ENCODE assay signal across 11 cellular contexts in the genomic region with DNA sequence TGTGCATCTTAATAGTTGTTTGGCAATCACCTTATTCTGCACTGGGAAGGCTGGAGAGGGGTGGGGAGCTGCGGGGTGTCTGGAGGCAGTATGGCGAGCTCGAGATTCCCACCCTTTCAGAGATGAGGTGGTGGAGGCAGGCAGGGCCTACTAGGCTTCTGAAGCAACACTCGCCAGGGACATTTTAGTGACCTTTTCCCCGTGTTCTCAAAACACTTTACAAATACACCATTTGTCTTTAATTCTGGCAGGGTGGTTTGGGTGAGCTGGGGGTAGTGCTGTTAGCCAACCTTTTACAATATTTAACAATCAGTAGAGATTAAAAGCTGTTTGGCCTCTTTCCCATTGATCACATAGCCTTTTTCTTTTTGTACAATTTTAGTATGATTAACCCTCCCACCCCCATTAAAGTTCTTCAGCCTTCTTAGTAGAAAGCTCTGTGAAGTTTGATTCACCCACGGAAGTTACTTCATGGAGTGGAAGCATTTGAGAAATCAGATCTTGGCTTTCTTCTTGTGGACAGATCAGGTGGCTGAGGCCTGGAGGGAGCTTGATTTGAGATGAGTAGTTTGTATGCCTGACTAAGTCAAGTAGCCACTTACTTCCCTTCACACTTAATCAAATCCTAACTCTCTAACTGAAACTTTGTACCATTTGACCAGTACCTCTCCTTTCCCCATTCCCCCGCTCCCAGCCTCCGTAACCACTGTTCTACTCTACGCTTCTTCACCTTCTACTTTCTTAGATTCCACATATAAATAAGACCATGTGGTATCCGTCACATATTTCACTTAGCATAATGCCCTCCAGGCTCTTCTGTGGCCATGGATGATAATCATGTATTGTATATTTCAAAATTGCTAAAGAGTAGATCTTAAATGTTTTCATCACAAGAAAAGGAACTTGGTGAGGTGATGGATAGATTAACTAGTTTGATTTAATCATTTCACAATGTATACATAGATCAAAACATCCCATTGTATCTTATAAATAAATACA. TPM values are rescaled to one million over a fixed set of nuclear protein-coding genes. Genes with fewer than 3 reads are reported as not detected.
DNase-seq lines count a peak whose midpoint lies in the region; ATAC-seq, FAIRE-seq and TF ChIP-seq lines count a peak whose summit lies in the region.
"Had no signal": no experiment of that assay in that cellular context is flagged by ENCODE, and none has a peak within 500 bp of the region (broad histone marks: within the 10 kb centered on the region; RNA-seq: fewer than 3 reads in every experiment).

No MANE protein-coding gene starts in this region.

- TF ChIP-seq POLR2A in GM12878 (IDR thresholded peaks at IDR 0.05; ENCODE audit: low read depth, low read length) (no peak), adrenal gland (IDR thresholded peaks at IDR 0.05) (no peak)

- no peak for TF ChIP-seq RAD21 in GM12878 (IDR thresholded peaks at IDR 0.05; ENCODE audit: insufficient read depth, low read depth, low read length)

- RAD21 ChIA-PET in GM12878 (lab: Charles Lee; ENCODE audit: unreplicated experiment), result interaction anchor here (0.8 to 5.3 kb wide), 15 partner anchors 8 to 123 kb away, joined by 3 to 86 read pairs (median 7); no protein-coding TSS in a partner anchor

- H3K27ac Mint-ChIP-seq in naive thymus-derived CD4-positive, alpha-beta T cell, result peak overlapping the region in 7 of 9 donors; percentile 0 to 62 (median 27)
- H3K27ac Mint-ChIP-seq in Caco-2 (ENCODE audit: unreplicated experiment), result no peak overlapping the region

- POLR2A ChIA-PET in GM12878 (lab: Charles Lee), result interaction anchor here (1.2 to 6.6 kb wide), 9 partner anchors 10 to 83 kb away, joined by 3 to 63 read pairs (median 7); no protein-coding TSS in a partner anchor
- POLR2A ChIA-PET in naive thymus-derived CD4-positive, alpha-beta T cell (lab: Charles Lee), result interaction anchor here (0.6 kb wide), 1 partner anchor 10 kb away, joined by 3 read pairs; no protein-coding TSS in a partner anchor
- POLR2A ChIA-PET in Caco-2 (lab: Charles Lee), result interaction anchor here (0.5 to 0.6 kb wide), 2 partner anchors 15 to 107 kb away, joined by 3 to 5 read pairs; no protein-coding TSS in a partner anchor

- no peaks in the 10 kb centered on the region for H3K27me3 Mint-ChIP-seq in naive thymus-derived CD4-positive, alpha-beta T cell
- no peaks in the 10 kb centered on the region for H3K27me3 Mint-ChIP-seq in Caco-2 (ENCODE audit: insufficient read depth, unreplicated experiment)

- peak overlapping the region; percentile 52 for H3K4me3 ChIP-seq in GM12878
- H3K4me3 ChIP-seq in naive thymus-derived CD4-positive, alpha-beta T cell (ENCODE audit: low read length), result no peak overlapping the region
- H3K4me3 ChIP-seq in adrenal gland, result no peak overlapping the region
- H3K4me3 ChIP-seq in Caco-2 (ENCODE audit: low read depth, low read length), result no peak overlapping the region
- H3K4me3 ChIP-seq: cardiac muscle cell, mucosa of descending colon had no signal

- H3K79me2 ChIP-seq in GM12878 (ENCODE audit: control insufficient read depth, insufficient read depth, low read length), result peaks cover 96% of the 10 kb centered on the region

- no peak for TF ChIP-seq EP300 in GM12878 (IDR thresholded peaks at IDR 0.05; ENCODE audit: borderline replicate concordance in 1 of 2, control insufficient read depth in 1 of 2, low read depth in 2 of 2, low read length in 2 of 2)

- H3K4me1 ChIP-seq in GM12878 (ENCODE audit: control insufficient read depth, insufficient read depth, low read length), result peaks cover 67% of the 10 kb centered on the region
- peaks cover 9 to 27% of the 10 kb centered on the region in 2 donors for H3K4me1 ChIP-seq in naive thymus-derived CD4-positive, alpha-beta T cell (ENCODE audit: control insufficient read depth in 2 of 2, insufficient read depth in 2 of 2, low read length in 2 of 2)
- H3K4me1 ChIP-seq in adrenal gland (replicated peaks in 1 of 2), result peaks cover 0 to 5% of the 10 kb centered on the region in 2 donors
- H3K4me1 ChIP-seq in Caco-2, result no peaks in the 10 kb centered on the region

- CTCF ChIA-PET in GM12878 (lab: Yijun Ruan, JAX), result interaction anchor here (1.1 to 7.2 kb wide), 6 partner anchors 9 to 123 kb away, joined by 3 to 83 read pairs (median 6); no protein-coding TSS in a partner anchor
- CTCF ChIA-PET in naive thymus-derived CD4-positive, alpha-beta T cell (lab: Charles Lee), result no interaction called here
- CTCF ChIA-PET in Caco-2 (lab: Charles Lee), result no interaction called here

- H2AFZ ChIP-seq in GM12878 (ENCODE audit: control insufficient read depth, low read depth, low read length), result no peak overlapping the region

- DNase-seq in EH (ENCODE audit: low read depth), result peak; percentile 21
- no peak for DNase-seq in GM12878 (ENCODE audit: low read depth, low spot score)
- no peak for DNase-seq in naive thymus-derived CD4-positive, alpha-beta T cell
- no peak for DNase-seq in NCI-H524 treated with DMSO at 0.1 percent for 48 hours (lab: John Stamatoyannopoulos, UW)
- no peak for DNase-seq in stimulated activated CD4-positive, alpha-beta T cell treated with anti-CD3 and anti-CD28 coated beads, Interleukin-15, amount 100 ng/mL, for 24 hours
- DNase-seq in adrenal gland, result no peak
- DNase-seq in Caco-2, result no peak
- DNase-seq: activated CD4-positive, alpha-beta T cell treated with anti-CD3 and anti-CD28 coated beads for 1 hour had no signal

- intact Hi-C loops in GM12878 (cut with micrococcal nuclease; ENCODE audit: unreplicated experiment) (loop anchor here (2.0 kb wide), 1 partner anchor 33 kb away; no protein-coding TSS in a partner anchor), adrenal gland (cut with DNase I) (no loop called here), Caco-2 (cut with micrococcal nuclease; ENCODE audit: unreplicated experiment) (no loop called here)
- intact Hi-C loops in naive thymus-derived CD4-positive, alpha-beta T cell (cut with micrococcal nuclease), result loop anchor here in 1 of 2 donors (2.0 kb wide), 2 partner anchors 13 to 39 kb away; no protein-coding TSS in a partner anchor

- H3K36me3 ChIP-seq in GM12878 (ENCODE audit: control insufficient read depth in 2 of 2, insufficient read depth in 2 of 2, low read length in 1 of 2) (peaks cover 9 to 10% of the 10 kb centered on the region in 2 experiments), adrenal gland (replicated peaks in 1 of 2) (no peaks in the 10 kb centered on the region), Caco-2 (ENCODE audit: control insufficient read depth, insufficient read depth, low read length) (no peaks in the 10 kb centered on the region)
- no peaks in the 10 kb centered on the region for H3K36me3 ChIP-seq in naive thymus-derived CD4-positive, alpha-beta T cell (ENCODE audit: control insufficient read depth in 2 of 3, insufficient read depth in 3 of 3, low read length in 3 of 3)
- H3K36me3 ChIP-seq: cardiac muscle cell had no signal

- ATAC-seq in HG02981 (IDR thresholded peaks at IDR 0.05; ENCODE audit: unreplicated experiment), result peak; percentile 31
- ATAC-seq in GM12878, result peak; percentile 29
- no peak for ATAC-seq in naive thymus-derived CD4-positive, alpha-beta T cell

- peaks cover 57 to 87% (median 79%) of the 10 kb centered on the region in 7 donors for H3K4me1 Mint-ChIP-seq in naive thymus-derived CD4-positive, alpha-beta T cell
- no peaks in the 10 kb centered on the region for H3K4me1 Mint-ChIP-seq in Caco-2 (ENCODE audit: low read depth, unreplicated experiment)

- no peaks in the 10 kb centered on the region; the same call in 1 of the 3 replicates for H3K9me3 ChIP-seq in GM12878 (replicated peaks; ENCODE audit: control insufficient read depth, insufficient read depth, low read length)
- no peaks in the 10 kb centered on the region for H3K9me3 ChIP-seq in naive thymus-derived CD4-positive, alpha-beta T cell (ENCODE audit: control insufficient read depth in 2 of 3, low read length in 3 of 3)
- H3K9me3 ChIP-seq in adrenal gland (replicated peaks in 1 of 3), result no peaks in the 10 kb centered on the region
- no peaks in the 10 kb centered on the region for H3K9me3 ChIP-seq in Caco-2
- H3K9me3 ChIP-seq: mucosa of descending colon had no signal

- peak overlapping the region; percentile 76 for H3K4me2 ChIP-seq in GM12878 (ENCODE audit: control insufficient read depth, insufficient read depth)

- no peaks in the 10 kb centered on the region for H3K9me3 Mint-ChIP-seq in naive thymus-derived CD4-positive, alpha-beta T cell
- no peaks in the 10 kb centered on the region for H3K9me3 Mint-ChIP-seq in Caco-2 (ENCODE audit: unreplicated experiment)

- H3K4me3 Mint-ChIP-seq in naive thymus-derived CD4-positive, alpha-beta T cell, result peak overlapping the region in 6 of 10 donors; percentile 1 to 37 (median 15)
- no peak overlapping the region for H3K4me3 Mint-ChIP-seq in Caco-2 (ENCODE audit: unreplicated experiment)

- H3K27ac ChIP-seq in GM12878 (ENCODE audit: control insufficient read depth, insufficient read depth), result peak overlapping the region; percentile 93
- H3K27ac ChIP-seq in naive thymus-derived CD4-positive, alpha-beta T cell (ENCODE audit: low read depth, low read length), result no peak overlapping the region
- H3K27ac ChIP-seq in adrenal gland, result no peak overlapping the region
- H3K27ac ChIP-seq: cardiac muscle cell had no signal

- no peaks in the 10 kb centered on the region for H4K20me1 ChIP-seq in GM12878 (ENCODE audit: control insufficient read depth, insufficient read depth)

- no peak for FAIRE-seq in GM12878 (lab: Jason Lieb, UNC)

- WGBS in GM12878 (ENCODE audit: insufficient coverage, insufficient replicate concordance, low lambda C conversion rate, missing lambda C conversion rate), result 71% methylated on average over 10 of the region's 10 CpGs
- 79 to 88% (median 87%) methylated on average over 8 to 10 of the region's 10 CpGs for WGBS in adrenal gland, 4 donors

- SMC1A ChIA-PET in GM12878 (lab: Charles Lee; ENCODE audit: uncharacterized antibody, unreplicated experiment), result interaction anchor here (0.8 to 7.6 kb wide), 14 partner anchors 10 to 123 kb away, joined by 3 to 99 read pairs (median 5); no protein-coding TSS in a partner anchor

- TF ChIP-seq CTCF in GM12878 (IDR thresholded peaks at IDR 0.05 in 2 of 3, conservative IDR thresholded peaks at IDR 0.05 in 1 of 3; ENCODE audit: control insufficient read depth in 2 of 3, extremely low read depth in 1 of 3, insufficient read depth in 1 of 3, low read depth in 3 of 3, low read length in 3 of 3), result no peak
- no peak for TF ChIP-seq CTCF in adrenal gland (IDR thresholded peaks at IDR 0.05)
- no peak for TF ChIP-seq CTCF in Caco-2 (IDR thresholded peaks at IDR 0.05; ENCODE audit: insufficient read depth in 1 of 2, low read depth in 1 of 2, low read length in 1 of 2, severe bottlenecking in 1 of 2, unreplicated experiment in 1 of 2)

- peak overlapping the region; percentile 70 for H3K9ac ChIP-seq in GM12878 (ENCODE audit: control insufficient read depth, insufficient read depth, low read length)

- H3K27me3 ChIP-seq in GM12878 (replicated peaks in 1 of 2; ENCODE audit: control insufficient read depth in 2 of 2, insufficient read depth in 2 of 2, low read length in 1 of 2), result no peaks in the 10 kb centered on the region
- no peaks in the 10 kb centered on the region for H3K27me3 ChIP-seq in naive thymus-derived CD4-positive, alpha-beta T cell (ENCODE audit: control insufficient read depth in 2 of 2, insufficient read depth in 2 of 2, low read length in 2 of 2)
- no peaks in the 10 kb centered on the region for H3K27me3 ChIP-seq in adrenal gland
- no peaks in the 10 kb centered on the region for H3K27me3 ChIP-seq in Caco-2 (replicated peaks; ENCODE audit: control insufficient read depth, insufficient read depth, low read length)
- H3K27me3 ChIP-seq: cardiac muscle cell had no signal

- BruUV-seq in GM12878 (replicated peaks; lab: Mats Ljungman, UMichigan) (TSS peak; percentile 88), Caco-2 (replicated peaks; lab: Mats Ljungman, UMichigan) (no TSS peak)

- in situ Hi-C loops in GM12878 (cut with MboI), result no loop called here

- peaks cover 10 to 32% (median 27%) of the 10 kb centered on the region in 5 donors for H3K36me3 Mint-ChIP-seq in naive thymus-derived CD4-positive, alpha-beta T cell
- no peaks in the 10 kb centered on the region for H3K36me3 Mint-ChIP-seq in Caco-2 (ENCODE audit: insufficient read depth, unreplicated experiment)

RNA-seq across cellular contexts. Expression of a gene that starts 41.0 kb away (rescaled TPM):
- total RNA-seq in GM12878 (2013; cell fraction: nucleolus; rRNA removed), result 156 and 174 TPM in 2 replicates
- total RNA-seq in GM12878 (2014; rRNA removed) (33.3 and 40.3 TPM in 2 replicates), GM12878 (2014; rRNA removed; fragmentation: Illumina TruSeq; extraction: Trizol) (34.3 and 36.5 TPM in 2 replicates), GM12878 (2021) (55.2 and 60.1 TPM in 2 replicates), adrenal gland (10 to 100 TPM in 6 of 8 donors, 1 to 10 TPM in 2; 8.6 to 14.5 (median 11.8) TPM), Caco-2 (2022) (16.6 and 18.3 TPM in 2 replicates)
- 27.5 TPM for polyA plus RNA-seq in GM12878 (2011; ENCODE audit: low read depth)
- polyA plus RNA-seq in GM12878 (2011; rRNA removed) (66.3 and 70.1 TPM in 2 replicates), GM12878 (2014; fragmentation: Illumina TruSeq; extraction: Trizol) (18.1 and 33.6 TPM in 2 replicates), GM12878 (2014; fragmentation: Nextera tagmentation; extraction: Ambion mirVana) (1 to 10 TPM; 3.0 to 4.0 TPM), GM12878 (2014; rRNA removed) (46.1 and 46.3 TPM in 2 replicates), GM12878 (2016; fragmentation: Nextera tagmentation; extraction: Ambion mirVana) (10 to 100 TPM; 36.4 to 40.9 TPM), adrenal gland (1 to 10 TPM; 3.7 to 9.3 (median 5.1) TPM)
- 68.7 and 74.7 TPM in 2 replicates for polyA plus RNA-seq in GM12878 (2011; cell fraction: cytosol; rRNA removed)
- polyA plus RNA-seq in GM12878 (2011; cell fraction: nucleus; rRNA removed), result 140 and 141 TPM in 2 replicates
- 47.2 and 61.2 TPM in 2 replicates for polyA plus RNA-seq in GM12878 (2012)
- polyA minus RNA-seq in GM12878 (2011; rRNA and poly(A)+ RNA removed), result 147 and 149 TPM in 2 replicates
- 32.7 and 34.7 TPM in 2 replicates for polyA minus RNA-seq in GM12878 (2011; cell fraction: cytosol; rRNA and poly(A)+ RNA removed)
- polyA minus RNA-seq in GM12878 (2011; cell fraction: nucleus; rRNA and poly(A)+ RNA removed), result 56.5 and 77.2 TPM in 2 replicates
- total RNA-seq in naive thymus-derived CD4-positive, alpha-beta T cell, result 10 to 100 TPM; 27.7 to 74.4 (median 44.1) TPM
- polyA plus RNA-seq in naive thymus-derived CD4-positive, alpha-beta T cell, result 10 to 100 TPM; 16.1 to 23.8 TPM
